9 cellular contexts compared by ENCODE assay signal in genomic region chr7:30681262-30682130, GRCh38. TPM values are rescaled to one million over a fixed set of nuclear protein-coding genes. Genes with fewer than 3 reads are reported as not detected.
A peak's percentile ranks its signal among the peaks of the same experiment; 100 is the strongest.
DNase-seq lines count a peak whose midpoint lies in the region; ATAC-seq, FAIRE-seq and TF ChIP-seq lines count a peak whose summit lies in the region.
"Had no signal": no experiment of that assay in that cellular context is flagged by ENCODE, and none has a peak within 500 bp of the region (broad histone marks: within the 10 kb centered on the region; RNA-seq: fewer than 3 reads in every experiment).

No MANE protein-coding gene starts in this region.

- ATAC-seq in Right ventricle myocardium inferior: no peak

- H3K9me3 ChIP-seq in muscle layer of duodenum (ENCODE audit: control insufficient read depth in 1 of 2, low read length in 2 of 2) (no peaks in the 10 kb centered on the region), vagina (no peaks in the 10 kb centered on the region)

- TF ChIP-seq CTCF in coronary artery (IDR thresholded peaks at IDR 0.05) (no peak), vagina (IDR thresholded peaks at IDR 0.05) (no peak)

- H3K4me1 ChIP-seq in muscle layer of duodenum (ENCODE audit: control insufficient read depth in 1 of 2, insufficient read depth in 2 of 2, low read length in 2 of 2): peaks cover 0 to 14% of the 10 kb centered on the region in 2 donors
- peaks cover 18% of the 10 kb centered on the region for H3K4me1 ChIP-seq in vagina

- TF ChIP-seq POLR2A in vagina (IDR thresholded peaks at IDR 0.05): no peak

- peak overlapping the region; percentile 73 for H3K4me3 ChIP-seq in coronary artery
- peak overlapping the region; percentile 26 to 76 for H3K4me3 ChIP-seq in muscle layer of duodenum (ENCODE audit: low read depth in 1 of 2, low read length in 2 of 2)
- H3K4me3 ChIP-seq in vagina: peak overlapping the region; percentile 39 to 50

- DNase-seq in Right ventricle myocardium inferior (ENCODE audit: missing footprints): peak; percentile 50
- DNase-seq in cardiac septum (ENCODE audit: low spot score): no peak
- DNase-seq in coronary artery (ENCODE audit: low spot score): no peak
- DNase-seq in vagina (ENCODE audit: extremely low spot score in 2 of 2): no peak
- no peak for DNase-seq in HTR-8/SVneo (ENCODE audit: insufficient read length, low spot score)
- DNase-seq in hepatic stellate cell (ENCODE audit: low spot score): no peak
- no peak for DNase-seq in AG08396 (ENCODE audit: low spot score)

- H3K27me3 ChIP-seq in muscle layer of duodenum (ENCODE audit: low read depth, low read length) (peaks cover 49% of the 10 kb centered on the region), vagina (no peaks in the 10 kb centered on the region)

- intact Hi-C loops in Right ventricle myocardium inferior (cut with DNase I): loop anchor here (1.0 kb wide), 1 partner anchor 59 kb away; no protein-coding TSS in a partner anchor
- intact Hi-C loops in cardiac septum (cut with DNase I): loop anchor here (2.0 kb wide), 1 partner anchor 59 kb away; no protein-coding TSS in a partner anchor
- intact Hi-C loops in vagina (cut with DNase I): no loop called here

- H3K36me3 ChIP-seq in muscle layer of duodenum (ENCODE audit: control insufficient read depth in 1 of 2, insufficient read depth in 2 of 2, low read length in 2 of 2) (no peaks in the 10 kb centered on the region), vagina (no peaks in the 10 kb centered on the region)

- no peak overlapping the region for H3K27ac ChIP-seq in coronary artery
- H3K27ac ChIP-seq in muscle layer of duodenum (ENCODE audit: low read length): no peak overlapping the region
- no peak overlapping the region for H3K27ac ChIP-seq in vagina

- FAIRE-seq in HTR-8/SVneo (lab: Jason Lieb, UNC): no peak

RNA-seq across cellular contexts. Expression of gene CRHR2, which starts 0.8 kb away (rescaled TPM):
- total RNA-seq in Right ventricle myocardium inferior (0.35 TPM), cardiac septum (0.57 TPM), vagina (not detected)
- total RNA-seq: Daoy had no signal
